ENCODE assay signal across 7 cellular contexts in genomic region chr9:18874990-18875389, GRCh38.
A peak's percentile ranks its signal among the peaks of the same experiment; 100 is the strongest.
DNase-seq lines count a peak whose midpoint lies in the region; ATAC-seq and FAIRE-seq lines count a peak whose summit lies in the region.
"Not testable (repeated sequence)": the region's sequence is repeated elsewhere in the genome, so short reads cannot be mapped to it uniquely, and the experiment has no call there.

No MANE protein-coding gene starts in this region.

- ATAC-seq in GM18517 (IDR thresholded peaks at IDR 0.05; ENCODE audit: unreplicated experiment) (peak; percentile 89), GM19468 (IDR thresholded peaks at IDR 0.05; ENCODE audit: extremely low read depth, unreplicated experiment) (peak; percentile 44), GM21786 (IDR thresholded peaks at IDR 0.05; ENCODE audit: unreplicated experiment) (peak; percentile 69), HG02885 (IDR thresholded peaks at IDR 0.05; ENCODE audit: poor library complexity, unreplicated experiment) (peak; percentile 57), HG03196 (IDR thresholded peaks at IDR 0.05; ENCODE audit: unreplicated experiment) (peak; percentile 62), HG03565 (IDR thresholded peaks at IDR 0.05; ENCODE audit: unreplicated experiment) (peak; percentile 47)

- FAIRE-seq in GM19239 (lab: Jason Lieb, UNC) = peak; percentile 81

- DNase-seq in GM19239 (ENCODE audit: insufficient read length, low spot score) = not testable (repeated sequence)
